8 cellular contexts compared by ENCODE assay signal in the genomic region with DNA sequence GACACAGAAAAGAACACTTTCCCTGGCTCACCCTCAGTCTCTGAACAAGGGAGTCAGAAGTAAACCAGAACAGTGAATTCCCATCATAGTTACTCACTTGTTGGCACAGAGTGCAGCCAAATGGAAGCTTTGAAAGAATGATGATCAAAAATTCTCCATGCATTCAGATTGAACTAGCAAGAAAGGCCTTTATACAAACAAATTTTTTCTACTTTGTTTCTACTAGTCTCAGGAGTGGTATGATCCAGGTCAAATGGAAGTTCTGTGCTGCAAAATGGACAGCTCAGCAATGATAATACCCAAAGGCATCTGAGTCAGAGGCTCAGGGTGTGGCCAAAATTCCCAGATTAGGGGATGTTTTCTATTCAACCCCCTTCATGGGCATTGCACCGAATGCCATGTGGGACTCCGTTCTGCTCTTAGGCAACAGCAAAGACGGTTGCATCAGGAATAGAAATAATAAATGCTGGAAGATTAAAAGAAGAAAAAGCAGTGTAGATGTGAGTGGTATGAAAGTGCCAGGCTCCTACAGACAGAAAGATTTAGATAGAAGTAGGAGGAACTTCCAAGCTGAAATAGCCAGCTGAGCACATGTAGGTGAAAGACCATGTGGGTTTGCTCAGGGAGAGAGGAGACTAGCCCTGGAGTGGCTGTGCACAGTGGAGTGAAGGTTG. TPM values are rescaled to one million over a fixed set of nuclear protein-coding genes. Genes with fewer than 3 reads are reported as not detected.
A peak's percentile ranks its signal among the peaks of the same experiment; 100 is the strongest.
DNase-seq lines count a peak whose midpoint lies in the region; ATAC-seq, FAIRE-seq and TF ChIP-seq lines count a peak whose summit lies in the region.

No MANE protein-coding gene starts in this region.

- no peak for FAIRE-seq in bronchial epithelial cell (lab: Jason Lieb, UNC)

- H3K36me3 Mint-ChIP-seq in HFFc6 (ENCODE audit: low read depth) = no peaks in the 10 kb centered on the region; the same call in 1 of the 2 replicates
- H3K36me3 Mint-ChIP-seq in CD14-positive monocyte = peaks cover 0 to 1% of the 10 kb centered on the region in 2 donors

- H3K9me3 ChIP-seq in thyroid gland = no peaks in the 10 kb centered on the region

- H3K4me3 ChIP-seq in bronchial epithelial cell (ENCODE audit: low read depth, low read length) = peak overlapping the region; percentile 7
- no peak overlapping the region for H3K4me3 ChIP-seq in thyroid gland (replicated peaks in 1 of 3)

- no peaks in the 10 kb centered on the region for H3K27me3 Mint-ChIP-seq in HFFc6 (ENCODE audit: insufficient read depth)
- H3K27me3 Mint-ChIP-seq in CD14-positive monocyte (ENCODE audit: low read depth in 3 of 3) = peaks cover 0 to 2% (median 0%) of the 10 kb centered on the region in 3 donors

- no peak for ATAC-seq in GM18505 (IDR thresholded peaks at IDR 0.05; ENCODE audit: unreplicated experiment)

- intact Hi-C loops in thyroid gland (cut with DNase I) = no loop called here
- intact Hi-C loops in CD14-positive monocyte (cut with micrococcal nuclease) = no loop called here

- H3K27ac ChIP-seq in thyroid gland = peak overlapping the region in 1 of 3 donors; percentile 13

- TF ChIP-seq POLR2A in thyroid gland (IDR thresholded peaks at IDR 0.05) = no peak
- no peak for TF ChIP-seq POLR2A in GM18505 (IDR thresholded peaks at IDR 0.05; ENCODE audit: borderline replicate concordance, extremely low read depth, insufficient read depth, insufficient read length)

- DNase-seq in HFFc6 (peak; percentile 96), bronchial epithelial cell (ENCODE audit: low read depth) (peak; percentile 93), kidney tubule cell (ENCODE audit: low spot score) (peak; percentile 51), thyroid gland (peak; percentile 3), SHP77 (lab: John Stamatoyannopoulos, UW) (no peak), CD14-positive monocyte (ENCODE audit: low spot score) (no peak)
- DNase-seq in stimulated activated naive CD4-positive, alpha-beta T cell (lab: John Stamatoyannopoulos, UW) = no peak

- H3K27ac Mint-ChIP-seq in HFFc6 = peak overlapping the region; percentile 98
- no peak overlapping the region for H3K27ac Mint-ChIP-seq in CD14-positive monocyte

- H3K4me1 Mint-ChIP-seq in HFFc6 (ENCODE audit: low read depth) (peaks cover 68% of the 10 kb centered on the region), CD14-positive monocyte (peaks cover 14% of the 10 kb centered on the region)

- no peaks in the 10 kb centered on the region for H3K27me3 ChIP-seq in bronchial epithelial cell (ENCODE audit: control insufficient read depth, insufficient read depth, low read length)
- no peaks in the 10 kb centered on the region for H3K27me3 ChIP-seq in thyroid gland

- peaks cover 12 to 18% of the 10 kb centered on the region in 2 donors for H3K4me1 ChIP-seq in thyroid gland

- H3K4me3 Mint-ChIP-seq in HFFc6 = peak overlapping the region; percentile 64
- H3K4me3 Mint-ChIP-seq in CD14-positive monocyte = no peak overlapping the region

- H3K9me3 Mint-ChIP-seq in HFFc6 = no peaks in the 10 kb centered on the region
- H3K9me3 Mint-ChIP-seq in CD14-positive monocyte = no peaks in the 10 kb centered on the region

- no peak for TF ChIP-seq CTCF in HFFc6 (IDR thresholded peaks at IDR 0.05)
- no peak for TF ChIP-seq CTCF in bronchial epithelial cell (IDR thresholded peaks at IDR 0.05; ENCODE audit: insufficient read depth, low read length, severe bottlenecking)
- TF ChIP-seq CTCF in thyroid gland (IDR thresholded peaks at IDR 0.05) = no peak
- TF ChIP-seq CTCF in CD14-positive monocyte (IDR thresholded peaks at IDR 0.05) = no peak

- 66 to 78% methylated on average over 3 of the region's 3 CpGs for WGBS in thyroid gland, 2 donors

- H3K36me3 ChIP-seq in bronchial epithelial cell (ENCODE audit: control insufficient read depth, insufficient read depth, low read length) (no peaks in the 10 kb centered on the region), thyroid gland (no peaks in the 10 kb centered on the region)

RNA-seq across cellular contexts. Expression of a gene that starts 24.0 kb away (rescaled TPM):
- total RNA-seq in HFFc6 (2021; fragmentation: NEBNext Ultra II Directional; extraction: Animal tissue kit (Norgen Biotek cat#: 25700)) = 1 to 10 TPM; 4.0 to 6.7 (median 4.6) TPM
- total RNA-seq in bronchial epithelial cell = not detected in 2 replicates
- total RNA-seq in thyroid gland = 10 to 100 TPM in 1 of 4 donors, 1 to 10 TPM in 3; 2.4 to 15.3 (median 7.4) TPM
- not detected for polyA plus RNA-seq in CD14-positive monocyte

RNA-seq across cellular contexts. Expression of a gene that starts 29.5 kb away (rescaled TPM):
- total RNA-seq in HFFc6 (2021; fragmentation: NEBNext Ultra II Directional; extraction: Animal tissue kit (Norgen Biotek cat#: 25700)) = under 1 TPM; 0.14 to 0.46 (median 0.33) TPM
- total RNA-seq in bronchial epithelial cell (0.26 and 0.90 TPM in 2 replicates), thyroid gland (10 to 100 TPM in 3 of 4 donors, 1 to 10 TPM in 1; 4.9 to 15.2 (median 12.6) TPM)
- polyA plus RNA-seq in CD14-positive monocyte = under 1 TPM in 1 of 2 donors, not detected in 1; 0.15 TPM

Comparison
In these comparisons a context has a peak if more than half of its experiments do, and no peak if none do; other contexts are left out.
1. DNase-seq: peak in HFFc6 (single experiment), bronchial epithelial cell (single experiment), kidney tubule cell (single experiment) and thyroid gland (2 of 2); none in SHP77 (0 of 2), CD14-positive monocyte (single experiment) and stimulated activated naive CD4-positive, alpha-beta T cell (0 of 6).